ENCODE assay signal across 1 cellular context in the genomic region with DNA sequence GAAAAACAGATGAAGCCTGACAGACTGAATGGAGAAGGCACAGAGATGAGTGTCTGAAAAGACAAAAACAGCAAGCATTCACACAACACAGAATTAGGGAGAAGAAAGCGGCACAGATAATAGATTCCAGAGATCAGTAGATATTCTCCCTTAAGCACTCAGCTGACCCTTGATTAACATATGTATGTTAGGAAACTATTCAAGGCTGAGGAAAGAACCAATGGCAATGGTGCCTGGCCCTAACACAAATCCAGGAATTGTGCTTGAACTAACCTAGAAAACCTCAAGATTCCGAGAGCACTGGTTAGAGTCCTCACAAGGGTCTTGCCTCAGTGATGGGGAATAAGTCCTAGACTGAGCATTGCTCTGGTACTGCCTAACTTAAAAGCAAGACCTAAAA.
TF ChIP-seq lines count a peak whose summit lies in the region.

No MANE protein-coding gene starts in this region.

TF ChIP-seq in H1, 55 proteins besides CTCF, POLR2A, EP300 and RAD21:
- no peak for TF ChIP-seq BACH1 (IDR thresholded peaks at IDR 0.05; ENCODE audit: low read length)
- no peak for TF ChIP-seq CREB1 (IDR thresholded peaks at IDR 0.05)
- TF ChIP-seq, protein P1, sequence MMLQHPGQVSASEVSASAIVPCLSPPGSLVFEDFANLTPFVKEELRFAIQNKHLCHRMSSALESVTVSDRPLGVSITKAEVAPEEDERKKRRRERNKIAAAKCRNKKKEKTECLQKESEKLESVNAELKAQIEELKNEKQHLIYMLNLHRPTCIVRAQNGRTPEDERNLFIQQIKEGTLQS (IDR thresholded peaks at IDR 0.05; ENCODE audit: insufficient read depth, low read depth, low read length): no peak
- TF ChIP-seq KDM1A (IDR thresholded peaks at IDR 0.05; ENCODE audit: borderline replicate concordance, low read length): no peak
- TF ChIP-seq TEAD4 (IDR thresholded peaks at IDR 0.05; ENCODE audit: low read depth, low read length): no peak
- TF ChIP-seq SUZ12 (IDR thresholded peaks at IDR 0.05; ENCODE audit: low read length): no peak
- no peak for TF ChIP-seq CTBP2 (IDR thresholded peaks at IDR 0.05; ENCODE audit: borderline replicate concordance, insufficient read depth, insufficient read length, low read length)
- no peak for TF ChIP-seq TAF7 (optimal IDR thresholded peaks at IDR 0.05; ENCODE audit: borderline replicate concordance, low read depth, low read length)
- TF ChIP-seq NRF1 (IDR thresholded peaks at IDR 0.05; ENCODE audit: low read depth, low read length): no peak
- TF ChIP-seq SP2 (IDR thresholded peaks at IDR 0.05; ENCODE audit: low read length): no peak
- TF ChIP-seq POU5F1 (IDR thresholded peaks at IDR 0.05; ENCODE audit: low read depth, low read length): no peak
